In the genomic region with DNA sequence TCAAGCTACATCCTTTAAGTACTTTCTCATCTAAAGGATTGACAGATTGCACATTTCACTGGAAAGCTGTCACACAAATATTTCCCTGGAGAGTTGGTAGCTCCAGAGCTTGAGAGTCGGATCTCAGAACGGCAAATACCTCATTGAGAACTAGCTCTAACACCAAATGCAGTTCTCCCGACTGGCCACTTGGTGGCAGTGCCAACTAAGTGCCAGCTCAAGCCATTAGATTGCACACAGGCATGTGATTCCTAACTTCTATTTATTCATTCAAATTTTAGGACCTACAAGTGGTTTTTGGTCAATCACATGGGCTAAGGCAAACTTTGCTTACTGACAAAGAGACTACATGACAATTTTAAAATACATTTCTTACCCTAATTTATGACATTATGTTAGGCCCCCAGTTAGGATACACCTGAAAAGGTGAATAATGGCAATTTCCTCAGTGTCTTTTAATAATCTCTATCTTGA, we compare ENCODE assay signal across 9 cellular contexts. TPM values are rescaled to one million over a fixed set of nuclear protein-coding genes. Genes with fewer than 3 reads are reported as not detected.
A peak's percentile ranks its signal among the peaks of the same experiment; 100 is the strongest.
DNase-seq lines count a peak whose midpoint lies in the region; ATAC-seq, FAIRE-seq and TF ChIP-seq lines count a peak whose summit lies in the region.
"Had no signal": no experiment of that assay in that cellular context is flagged by ENCODE, and none has a peak within 500 bp of the region (broad histone marks: within the 10 kb centered on the region; RNA-seq: fewer than 3 reads in every experiment).

No MANE protein-coding gene starts in this region.

- no peak for DNase-seq in Right ventricle myocardium inferior (ENCODE audit: missing footprints)
- no peak for DNase-seq in cardiac septum (ENCODE audit: low spot score)
- peak; percentile 57 for DNase-seq in MM.1S
- peak; percentile 24 to 37 for DNase-seq in SHP77 (lab: John Stamatoyannopoulos, UW)
- DNase-seq in GM12878 (ENCODE audit: low read depth, low spot score) = no peak
- DNase-seq in iPS-NIHi7 (ENCODE audit: extremely low spot score) = peak; percentile 70
- peak in 2 of 3 donors; percentile 1 to 19 for DNase-seq in stimulated activated CD4-positive, alpha-beta T cell treated with anti-CD3 and anti-CD28 coated beads, Interleukin-12 subunit alpha, Interleukin-12 subunit beta, amount 100 ng/mL, for 48 hours (ENCODE audit: low read depth in 2 of 3, low spot score in 1 of 3)

- no peaks in the 10 kb centered on the region for H3F3A ChIP-seq in MM.1S (ENCODE audit: insufficient read depth, low read length)

- H3K9me3 ChIP-seq in MM.1S (replicated peaks; ENCODE audit: insufficient read depth, low read length) = no peaks in the 10 kb centered on the region
- H3K9me3 ChIP-seq in GM12878 (replicated peaks; ENCODE audit: control insufficient read depth, insufficient read depth, low read length) = no peaks in the 10 kb centered on the region

- CTCF ChIA-PET in GM12878 (lab: Yijun Ruan, JAX) = interaction anchor here (0.5 to 5.9 kb wide), 50 partner anchors 10 to 1989 kb away, joined by 3 to 103 read pairs (median 3); no protein-coding TSS in a partner anchor

- 0% methylated on average over 3 of the region's 3 CpGs for WGBS in GM12878 (ENCODE audit: insufficient coverage, insufficient replicate concordance, low lambda C conversion rate, missing lambda C conversion rate)

- no peak for TF ChIP-seq POLR2A in GM12878 (IDR thresholded peaks at IDR 0.05; ENCODE audit: low read depth, low read length)

- peak; percentile 76 for TF ChIP-seq RAD21 in GM12878 (IDR thresholded peaks at IDR 0.05; ENCODE audit: insufficient read depth, low read depth, low read length)

- H3K9ac ChIP-seq in MM.1S (ENCODE audit: low read length) (no peak overlapping the region), GM12878 (ENCODE audit: control insufficient read depth, insufficient read depth, low read length) (no peak overlapping the region)

- TF ChIP-seq CTCF in MM.1S (IDR thresholded peaks at IDR 0.05; ENCODE audit: low read length) (peak; percentile 95), GM12878 (IDR thresholded peaks at IDR 0.05 in 2 of 3, conservative IDR thresholded peaks at IDR 0.05 in 1 of 3; ENCODE audit: control insufficient read depth in 2 of 3, extremely low read depth in 1 of 3, insufficient read depth in 1 of 3, low read depth in 3 of 3, low read length in 3 of 3) (peak; percentile 87 to 93 (median 91))

- peak; percentile 75 for FAIRE-seq in GM12878 (lab: Jason Lieb, UNC)

- H3K4me2 ChIP-seq in MM.1S (ENCODE audit: low read depth, low read length) (no peak overlapping the region), GM12878 (ENCODE audit: control insufficient read depth, insufficient read depth) (no peak overlapping the region)

- H3K36me3 ChIP-seq in MM.1S (replicated peaks; ENCODE audit: insufficient read depth, low read length) = no peaks in the 10 kb centered on the region
- H3K36me3 ChIP-seq in GM12878 (ENCODE audit: control insufficient read depth in 2 of 2, insufficient read depth in 2 of 2, low read length in 1 of 2) = no peaks in the 10 kb centered on the region

- H3K27me3 ChIP-seq in MM.1S (replicated peaks; ENCODE audit: insufficient read depth, low read length) (no peaks in the 10 kb centered on the region), GM12878 (replicated peaks in 1 of 2; ENCODE audit: control insufficient read depth in 2 of 2, insufficient read depth in 2 of 2, low read length in 1 of 2) (peaks cover 0 to 4% of the 10 kb centered on the region in 2 experiments; a peak in 1 of 4 replicates)

- POLR2A ChIA-PET in GM12878 (lab: Charles Lee) = interaction anchor here (0.8 to 0.9 kb wide), 2 partner anchors 12 to 671 kb away, joined by 3 read pairs; no protein-coding TSS in a partner anchor

- H2AFZ ChIP-seq in MM.1S (ENCODE audit: low read length) (peak overlapping the region; percentile 53; the same call in 1 of the 2 replicates), GM12878 (ENCODE audit: control insufficient read depth, low read depth, low read length) (no peak overlapping the region)

- H4K20me1 ChIP-seq in MM.1S (ENCODE audit: insufficient read depth, low read length) = no peaks in the 10 kb centered on the region
- H4K20me1 ChIP-seq in GM12878 (ENCODE audit: control insufficient read depth, insufficient read depth) = no peaks in the 10 kb centered on the region

- TF ChIP-seq EP300 in GM12878 (IDR thresholded peaks at IDR 0.05; ENCODE audit: borderline replicate concordance in 1 of 2, control insufficient read depth in 1 of 2, low read depth in 2 of 2, low read length in 2 of 2) = no peak

- BruUV-seq in GM12878 (replicated peaks; lab: Mats Ljungman, UMichigan) = no TSS peak

- RAD21 ChIA-PET in GM12878 (lab: Charles Lee; ENCODE audit: unreplicated experiment) = interaction anchor here (0.8 to 3.5 kb wide), 8 partner anchors 80 to 662 kb away, joined by 3 to 33 read pairs (median 4); no protein-coding TSS in a partner anchor

- no peak overlapping the region for H3K4me3 ChIP-seq in MM.1S (ENCODE audit: low read length)
- no peak overlapping the region for H3K4me3 ChIP-seq in GM12878

- no peaks in the 10 kb centered on the region for H3K4me1 ChIP-seq in MM.1S (ENCODE audit: low read length)
- no peaks in the 10 kb centered on the region for H3K4me1 ChIP-seq in GM12878 (ENCODE audit: control insufficient read depth, insufficient read depth, low read length)

- no peaks in the 10 kb centered on the region for H3K9me2 ChIP-seq in MM.1S (replicated peaks; ENCODE audit: insufficient read depth, low read length)

- H3K27ac ChIP-seq in MM.1S (ENCODE audit: low read length) (no peak overlapping the region), GM12878 (ENCODE audit: control insufficient read depth, insufficient read depth) (no peak overlapping the region)

- intact Hi-C loops in Right ventricle myocardium inferior (cut with DNase I) (no loop called here), cardiac septum (cut with DNase I) (loop anchor here (2.0 kb wide), 1 partner anchor 477 kb away; no protein-coding TSS in a partner anchor), GM12878 (cut with micrococcal nuclease; ENCODE audit: unreplicated experiment) (loop anchor here (1.0 to 5.0 kb wide), 3 partner anchors 97 to 655 kb away; no protein-coding TSS in a partner anchor)

- ATAC-seq in Right ventricle myocardium inferior (peak; percentile 52), HG02571 (IDR thresholded peaks at IDR 0.05; ENCODE audit: unreplicated experiment) (peak; percentile 97), GM12878 (peak; percentile 95)

- in situ Hi-C loops in GM12878 (cut with MboI) = loop anchor here (5.0 kb wide), 2 partner anchors 90 to 480 kb away; no protein-coding TSS in a partner anchor

- no peaks in the 10 kb centered on the region for H3K79me2 ChIP-seq in MM.1S (ENCODE audit: low read length)
- no peaks in the 10 kb centered on the region for H3K79me2 ChIP-seq in GM12878 (ENCODE audit: control insufficient read depth, insufficient read depth, low read length)

- SMC1A ChIA-PET in GM12878 (lab: Charles Lee; ENCODE audit: uncharacterized antibody, unreplicated experiment) = interaction anchor here (0.7 to 4.5 kb wide), 11 partner anchors 10 to 718 kb away, joined by 3 to 53 read pairs (median 4); no protein-coding TSS in a partner anchor

TF ChIP-seq in GM12878, 131 proteins besides CTCF, POLR2A, EP300 and RAD21 (continues in another document):
- TF ChIP-seq, protein P1, sequence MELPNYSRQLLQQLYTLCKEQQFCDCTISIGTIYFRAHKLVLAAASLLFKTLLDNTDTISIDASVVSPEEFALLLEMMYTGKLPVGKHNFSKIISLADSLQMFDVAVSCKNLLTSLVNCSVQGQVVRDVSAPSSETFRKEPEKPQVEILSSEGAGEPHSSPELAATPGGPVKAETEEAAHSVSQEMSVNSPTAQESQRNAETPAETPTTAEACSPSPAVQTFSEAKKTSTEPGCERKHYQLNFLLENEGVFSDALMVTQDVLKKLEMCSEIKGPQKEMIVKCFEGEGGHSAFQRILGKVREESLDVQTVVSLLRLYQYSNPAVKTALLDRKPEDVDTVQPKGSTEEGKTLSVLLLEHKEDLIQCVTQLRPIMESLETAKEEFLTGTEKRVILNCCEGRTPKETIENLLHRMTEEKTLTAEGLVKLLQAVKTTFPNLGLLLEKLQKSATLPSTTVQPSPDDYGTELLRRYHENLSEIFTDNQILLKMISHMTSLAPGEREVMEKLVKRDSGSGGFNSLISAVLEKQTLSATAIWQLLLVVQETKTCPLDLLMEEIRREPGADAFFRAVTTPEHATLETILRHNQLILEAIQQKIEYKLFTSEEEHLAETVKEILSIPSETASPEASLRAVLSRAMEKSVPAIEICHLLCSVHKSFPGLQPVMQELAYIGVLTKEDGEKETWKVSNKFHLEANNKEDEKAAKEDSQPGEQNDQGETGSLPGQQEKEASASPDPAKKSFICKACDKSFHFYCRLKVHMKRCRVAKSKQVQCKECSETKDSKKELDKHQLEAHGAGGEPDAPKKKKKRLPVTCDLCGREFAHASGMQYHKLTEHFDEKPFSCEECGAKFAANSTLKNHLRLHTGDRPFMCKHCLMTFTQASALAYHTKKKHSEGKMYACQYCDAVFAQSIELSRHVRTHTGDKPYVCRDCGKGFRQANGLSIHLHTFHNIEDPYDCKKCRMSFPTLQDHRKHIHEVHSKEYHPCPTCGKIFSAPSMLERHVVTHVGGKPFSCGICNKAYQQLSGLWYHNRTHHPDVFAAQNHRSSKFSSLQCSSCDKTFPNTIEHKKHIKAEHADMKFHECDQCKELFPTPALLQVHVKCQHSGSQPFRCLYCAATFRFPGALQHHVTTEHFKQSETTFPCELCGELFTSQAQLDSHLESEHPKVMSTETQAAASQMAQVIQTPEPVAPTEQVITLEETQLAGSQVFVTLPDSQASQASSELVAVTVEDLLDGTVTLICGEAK (IDR thresholded peaks at IDR 0.05; ENCODE audit: borderline replicate concordance) = no peak
- TF ChIP-seq RBBP5 (conservative IDR thresholded peaks at IDR 0.05) = no peak

RNA-seq across cellular contexts. Expression of a gene that starts 7.9 kb away (rescaled TPM):
- not detected for total RNA-seq in Right ventricle myocardium inferior
- not detected for total RNA-seq in cardiac septum
- not detected in 2 replicates for total RNA-seq in GM12878 (2013; cell fraction: nucleolus; rRNA removed)
- total RNA-seq in GM12878 (2014; rRNA removed) = not detected in 2 replicates
- not detected in 2 replicates for total RNA-seq in GM12878 (2014; rRNA removed; fragmentation: Illumina TruSeq; extraction: Trizol)
- total RNA-seq in GM12878 (2021) = not detected in 2 replicates
- polyA plus RNA-seq in GM12878 (2011; ENCODE audit: low read depth) = not detected
- not detected in 2 replicates for polyA plus RNA-seq in GM12878 (2011; rRNA removed)
- not detected in 2 replicates for polyA plus RNA-seq in GM12878 (2011; cell fraction: cytosol; rRNA removed)
- not detected in 2 replicates for polyA plus RNA-seq in GM12878 (2011; cell fraction: nucleus; rRNA removed)
- polyA plus RNA-seq in GM12878 (2012) = not detected in 2 replicates
- not detected in 2 replicates for polyA plus RNA-seq in GM12878 (2014; fragmentation: Illumina TruSeq; extraction: Trizol)
- not detected for polyA plus RNA-seq in GM12878 (2014; fragmentation: Nextera tagmentation; extraction: Ambion mirVana)
- polyA plus RNA-seq in GM12878 (2014; rRNA removed) = 0.03 TPM in 1 of 2 replicates, not detected in the other
- not detected for polyA plus RNA-seq in GM12878 (2016; fragmentation: Nextera tagmentation; extraction: Ambion mirVana)
- not detected in 2 replicates for polyA minus RNA-seq in GM12878 (2011; rRNA and poly(A)+ RNA removed)
- not detected in 2 replicates for polyA minus RNA-seq in GM12878 (2011; cell fraction: cytosol; rRNA and poly(A)+ RNA removed)
- not detected in 2 replicates for polyA minus RNA-seq in GM12878 (2011; cell fraction: nucleus; rRNA and poly(A)+ RNA removed)
- total RNA-seq: mononuclear cell had no signal

Comparison
In these comparisons a context has a peak if more than half of its experiments do, and no peak if none do; other contexts are left out.
1. DNase-seq: peak in MM.1S (single experiment), SHP77 (2 of 2), iPS-NIHi7 (single experiment) and stimulated activated CD4-positive, alpha-beta T cell treated with anti-CD3 and anti-CD28 coated beads, Interleukin-12 subunit alpha, Interleukin-12 subunit beta, amount 100 ng/mL, for 48 hours (2 of 3); none in Right ventricle myocardium inferior (single experiment), cardiac septum (single experiment) and GM12878 (single experiment).
2. Peak in every context shown above with its lines, with median percentiles within 50 percentile points of each other: ATAC-seq.